ENCODE assay signal across 1 cellular context in genomic region chr9:127934986-127935385, GRCh38.
TF ChIP-seq lines count a peak whose summit lies in the region.

No MANE protein-coding gene starts in this region.

TF ChIP-seq in GM23338, 12 proteins besides CTCF, POLR2A, EP300 and RAD21:
- TF ChIP-seq STAT1 (IDR thresholded peaks at IDR 0.05; ENCODE audit: unreplicated experiment) (no peak), ZNF331 (CRISPR knock-in tag; IDR thresholded peaks at IDR 0.05; ENCODE audit: low read depth) (no peak), ZNF114 (CRISPR knock-in tag; IDR thresholded peaks at IDR 0.05) (no peak), ZNF462 (CRISPR knock-in tag; IDR thresholded peaks at IDR 0.05) (no peak), CREB1 (CRISPR knock-in tag; IDR thresholded peaks at IDR 0.05; ENCODE audit: low read depth) (no peak), REST (IDR thresholded peaks at IDR 0.05; ENCODE audit: unreplicated experiment) (no peak), JUNB (IDR thresholded peaks at IDR 0.05; ENCODE audit: unreplicated experiment) (no peak), POLR2AphosphoS5 (IDR thresholded peaks at IDR 0.05; ENCODE audit: low read depth) (no peak), ETS1 (IDR thresholded peaks at IDR 0.05) (no peak), NANOG (IDR thresholded peaks at IDR 0.05; ENCODE audit: borderline replicate concordance) (no peak), EZH2 (IDR thresholded peaks at IDR 0.05; ENCODE audit: low read depth, unreplicated experiment) (no peak), EZH2phosphoT487 (IDR thresholded peaks at IDR 0.05; ENCODE audit: unreplicated experiment) (no peak)
